Comparison of ENCODE assay signal across 8 cellular contexts in genomic region chr13:28100149-28101121, GRCh38. TPM values are rescaled to one million over a fixed set of nuclear protein-coding genes. Genes with fewer than 3 reads are reported as not detected.
DNase-seq lines count a peak whose midpoint lies in the region; ATAC-seq and TF ChIP-seq lines count a peak whose summit lies in the region.

TSS of gene FLT3 (minus strand) at chr13:28100576. CDS start at chr13:28100510, 66 bp downstream.

- peak within 1 kb of the TSS; percentile 55 for H3K4me3 Mint-ChIP-seq in activated T-helper 17 cell treated with anti-CD3 and anti-CD28 coated beads, Interleukin-2, amount 50 U/mL, for 72 hours

- DNase-seq in D341Med (ENCODE audit: low spot score) (peak; percentile 74), NCI-H2196 treated with DMSO at 0.1 percent for 48 hours (lab: John Stamatoyannopoulos, UW; ENCODE audit: unreplicated experiment) (peak; percentile 4), heart left ventricle (peak in 4 of 5 donors; percentile 21 to 67 (median 26)), posterior vena cava (ENCODE audit: low spot score) (peak; percentile 82), superior temporal gyrus (ENCODE audit: extremely low spot score) (no peak)

- H3K36me3 Mint-ChIP-seq in activated T-helper 17 cell treated with anti-CD3 and anti-CD28 coated beads, Interleukin-2, amount 50 U/mL, for 72 hours (ENCODE audit: low read depth) = no peaks in the 10 kb centered on the region

- H3K27ac ChIP-seq in heart left ventricle = no peak within 1 kb of the TSS

- peaks cover 0 to 27% (median 8%) of the 10 kb centered on the region in 12 donors for H3K4me1 ChIP-seq in heart left ventricle

- H3K4me3 ChIP-seq in heart left ventricle = peak within 1 kb of the TSS; percentile 11 to 63 (median 42)

- peak; percentile 72 for ATAC-seq in GM21619 (IDR thresholded peaks at IDR 0.05; ENCODE audit: unreplicated experiment)
- peak; percentile 69 for ATAC-seq in activated T-helper 17 cell treated with anti-CD3 and anti-CD28 coated beads, Interleukin-2, amount 50 U/mL, for 72 hours (replicated peaks)
- peak in 3 of 4 donors; percentile 18 to 61 (median 22) for ATAC-seq in heart left ventricle
- ATAC-seq in HG03196 (IDR thresholded peaks at IDR 0.05; ENCODE audit: unreplicated experiment) = no peak

- H3K27me3 Mint-ChIP-seq in activated T-helper 17 cell treated with anti-CD3 and anti-CD28 coated beads, Interleukin-2, amount 50 U/mL, for 72 hours = peaks cover 48% of the 10 kb centered on the region

- no peaks in the 10 kb centered on the region for H3K4me1 Mint-ChIP-seq in activated T-helper 17 cell treated with anti-CD3 and anti-CD28 coated beads, Interleukin-2, amount 50 U/mL, for 72 hours

- H3K27ac Mint-ChIP-seq in activated T-helper 17 cell treated with anti-CD3 and anti-CD28 coated beads, Interleukin-2, amount 50 U/mL, for 72 hours = no peak within 1 kb of the TSS

- no peaks in the 10 kb centered on the region for H3K9me3 ChIP-seq in heart left ventricle

- 1 to 2% (median 2%) methylated on average over 55 to 106 of the region's 106 CpGs for WGBS in heart left ventricle, 4 donors

- intact Hi-C loops in heart left ventricle (cut with DNase I) (no loop called here), posterior vena cava (cut with DNase I) (no loop called here)

- TF ChIP-seq POLR2A in heart left ventricle (IDR thresholded peaks at IDR 0.05) = no peak

- H3K36me3 ChIP-seq in heart left ventricle = no peaks in the 10 kb centered on the region

- H3K9me3 Mint-ChIP-seq in activated T-helper 17 cell treated with anti-CD3 and anti-CD28 coated beads, Interleukin-2, amount 50 U/mL, for 72 hours = no peaks in the 10 kb centered on the region

- peaks cover 29 to 93% (median 60%) of the 10 kb centered on the region in 9 donors for H3K27me3 ChIP-seq in heart left ventricle

- TF ChIP-seq CTCF in heart left ventricle (IDR thresholded peaks at IDR 0.05) = no peak

RNA-seq across cellular contexts. Expression of gene FLT3, which starts in this region (rescaled TPM):
- not detected for total RNA-seq in activated T-helper 17 cell treated with anti-CD3 and anti-CD28 coated beads, Interleukin-2, amount 50 U/mL, for 72 hours
- total RNA-seq in heart left ventricle (under 1 TPM in 7 of 9 donors, not detected in 2; 0.09 to 0.48 (median 0.23) TPM), posterior vena cava (under 1 TPM; 0.38 to 0.65 TPM)
- under 1 TPM; 0.11 to 0.18 TPM for polyA plus RNA-seq in heart left ventricle

Comparison
In these comparisons a context has a peak if more than half of its experiments do, and no peak if none do; other contexts are left out.
1. Peak in ATAC-seq in activated T-helper 17 cell treated with anti-CD3 and anti-CD28 coated beads, Interleukin-2, amount 50 U/mL, for 72 hours; RNA of the gene not detected or under 1 TPM.
2. Peak in DNase-seq, ATAC-seq and H3K4me3 ChIP-seq in heart left ventricle; RNA of the gene not detected or under 1 TPM.
3. Peak in DNase-seq in posterior vena cava; RNA of the gene not detected or under 1 TPM.